ENCODE assay signal across 17 cellular contexts in genomic region chrX:44935172-44935571, GRCh38.
DNase-seq lines count a peak whose midpoint lies in the region; ATAC-seq, FAIRE-seq and TF ChIP-seq lines count a peak whose summit lies in the region.
"Had no signal": no experiment of that assay in that cellular context is flagged by ENCODE, and none has a peak within 500 bp of the region (broad histone marks: within the 10 kb centered on the region; RNA-seq: fewer than 3 reads in every experiment).

No MANE protein-coding gene starts in this region.

- POLR2A ChIA-PET in CD8-positive, alpha-beta T cell (lab: Charles Lee) = no interaction called here

- H3K36me3 ChIP-seq in CD8-positive, alpha-beta T cell (ENCODE audit: insufficient read depth, low read length) = no peaks in the 10 kb centered on the region
- H3K36me3 ChIP-seq in RWPE2 (ENCODE audit: low read depth) (no peaks in the 10 kb centered on the region), kidney (ENCODE audit: control insufficient read depth in 1 of 2, insufficient read depth in 2 of 2, low read length in 2 of 2) (no peaks in the 10 kb centered on the region), esophagus squamous epithelium (no peaks in the 10 kb centered on the region)

- H3K9me3 Mint-ChIP-seq in CD8-positive, alpha-beta T cell = no peaks in the 10 kb centered on the region
- H3K9me3 Mint-ChIP-seq: CD8-positive, alpha-beta memory T cell; GM23338 had no signal

- DNase-seq in CD8-positive, alpha-beta T cell = no peak
- DNase-seq in RWPE2 (ENCODE audit: low spot score) = no peak
- DNase-seq in kidney = no peak
- no peak for DNase-seq in substantia nigra (lab: John Stamatoyannopoulos, UW)
- no peak for DNase-seq in esophagus squamous epithelium (lab: John Stamatoyannopoulos, UW)
- no peak for DNase-seq in mesenteric fat pad (ENCODE audit: low spot score)
- DNase-seq: C1 segment of cervical spinal cord; Calu3; CD8-positive, alpha-beta memory T cell; DMS53; DMS79 treated with DMSO at 0.1 percent for 48 hours; GF-D8; H9 had no signal

- TF ChIP-seq CTCF in CD8-positive, alpha-beta T cell (IDR thresholded peaks at IDR 0.05) = no peak
- TF ChIP-seq CTCF in RWPE2 (IDR thresholded peaks at IDR 0.05; ENCODE audit: poor library complexity, severe bottlenecking) (no peak), kidney (IDR thresholded peaks at IDR 0.05; ENCODE audit: borderline replicate concordance, extremely low read depth, insufficient read depth) (no peak), esophagus squamous epithelium (IDR thresholded peaks at IDR 0.05) (no peak)

- no peaks in the 10 kb centered on the region for H3K27me3 ChIP-seq in CD8-positive, alpha-beta T cell (ENCODE audit: insufficient read depth, low read length)
- H3K27me3 ChIP-seq in RWPE2 (ENCODE audit: insufficient read depth, poor library complexity, severe bottlenecking) (no peaks in the 10 kb centered on the region), esophagus squamous epithelium (no peaks in the 10 kb centered on the region)

- H3K4me3 Mint-ChIP-seq in CD8-positive, alpha-beta T cell = no peak overlapping the region
- H3K4me3 Mint-ChIP-seq: GM23338, H9 had no signal

- no peak overlapping the region for H3K27ac ChIP-seq in CD8-positive, alpha-beta T cell (ENCODE audit: low read depth, low read length)
- peak overlapping the region; percentile 39 for H3K27ac ChIP-seq in RWPE2 (ENCODE audit: poor library complexity, severe bottlenecking)
- no peak overlapping the region for H3K27ac ChIP-seq in kidney (ENCODE audit: low read depth in 2 of 2, low read length in 2 of 2)
- no peak overlapping the region for H3K27ac ChIP-seq in substantia nigra (ENCODE audit: low read depth, low read length, poor library complexity, severe bottlenecking)
- no peak overlapping the region for H3K27ac ChIP-seq in esophagus squamous epithelium

- H3K27me3 Mint-ChIP-seq in CD8-positive, alpha-beta T cell (ENCODE audit: low read depth) = no peaks in the 10 kb centered on the region
- H3K27me3 Mint-ChIP-seq: CD8-positive, alpha-beta memory T cell had no signal

- WGBS in esophagus squamous epithelium, 2 donors = 54 to 89% methylated on average over 3 to 4 of the region's 4 CpGs

- ATAC-seq in CD8-positive, alpha-beta T cell = no peak
- no peak for ATAC-seq in RWPE2 (ENCODE audit: low read depth)
- ATAC-seq: HCT116 had no signal

- H3K9me3 ChIP-seq in CD8-positive, alpha-beta T cell (ENCODE audit: low read length) = no peaks in the 10 kb centered on the region
- H3K9me3 ChIP-seq in RWPE2 (ENCODE audit: severe bottlenecking) (no peaks in the 10 kb centered on the region), kidney (ENCODE audit: control insufficient read depth in 1 of 2, low read length in 2 of 2) (no peaks in the 10 kb centered on the region), esophagus squamous epithelium (no peaks in the 10 kb centered on the region)

- intact Hi-C loops in CD8-positive, alpha-beta T cell (cut with DNase I, micrococcal nuclease) = no loop called here
- intact Hi-C loops in kidney (cut with DNase I) = no loop called here
- intact Hi-C loops in esophagus squamous epithelium (cut with DNase I) = no loop called here

- peaks cover 40% of the 10 kb centered on the region for H3K4me1 ChIP-seq in CD8-positive, alpha-beta T cell (ENCODE audit: insufficient read depth, low read length)
- H3K4me1 ChIP-seq in RWPE2 (ENCODE audit: insufficient read depth, poor library complexity, severe bottlenecking) = peaks cover 14% of the 10 kb centered on the region
- H3K4me1 ChIP-seq in kidney (ENCODE audit: control insufficient read depth in 1 of 2, insufficient read depth in 1 of 2, low read depth in 1 of 2, low read length in 2 of 2) = peaks cover 0 to 2% of the 10 kb centered on the region in 2 donors
- H3K4me1 ChIP-seq in esophagus squamous epithelium = peaks cover 7 to 40% (median 7%) of the 10 kb centered on the region in 3 donors

- H3K4me3 ChIP-seq in CD8-positive, alpha-beta T cell (ENCODE audit: low read depth, low read length) = no peak overlapping the region
- H3K4me3 ChIP-seq in RWPE2 (ENCODE audit: severe bottlenecking) (no peak overlapping the region), kidney (ENCODE audit: low read length in 2 of 2) (no peak overlapping the region), esophagus squamous epithelium (no peak overlapping the region)
- H3K4me3 ChIP-seq: GM23338 had no signal

- H3K4me1 Mint-ChIP-seq in CD8-positive, alpha-beta T cell (ENCODE audit: low read depth) = peaks cover 61% of the 10 kb centered on the region

- TF ChIP-seq POLR2A in esophagus squamous epithelium (IDR thresholded peaks at IDR 0.05) = no peak

- H3K36me3 Mint-ChIP-seq in CD8-positive, alpha-beta T cell = peaks cover 8% of the 10 kb centered on the region

- peak overlapping the region; percentile 45 for H3K27ac Mint-ChIP-seq in CD8-positive, alpha-beta T cell
- H3K27ac Mint-ChIP-seq: H9 had no signal

- peak; percentile 58 for FAIRE-seq in kidney (lab: Jason Lieb, UNC)
- FAIRE-seq: GM12891, GM18507 had no signal

- CTCF ChIA-PET in CD8-positive, alpha-beta T cell (lab: Charles Lee) = no interaction called here

- H3K9ac ChIP-seq in kidney (ENCODE audit: low read length in 2 of 2) = no peak overlapping the region
